Comparison of ENCODE assay signal across 20 cellular contexts in genomic region chr12:68589194-68589593, GRCh38.
"Had no signal": no experiment of that assay in that cellular context is flagged by ENCODE, and none has a peak within 500 bp of the region (broad histone marks: within the 10 kb centered on the region; RNA-seq: fewer than 3 reads in every experiment).

No MANE protein-coding gene starts in this region.

- H3K4me2 ChIP-seq: hepatocyte had no signal

- H3K36me3 ChIP-seq: lower lobe of right lung, spleen, thoracic aorta had no signal

- H3K79me2 ChIP-seq: hepatocyte had no signal

- H3K36me3 Mint-ChIP-seq: brain had no signal

- H3K27ac Mint-ChIP-seq: activated T-helper 17 cell treated with anti-CD3 and anti-CD28 coated beads, Interleukin-2, amount 50 U/mL, for 72 hours; brain; nephron; stimulated activated naive B cell treated with anti-CD40 and anti-IgM and Interleukin-4, amounts not matched to agents 10 μg/mL and 1 μg/mL and 100 μg/mL, for 72 hours; T-helper 2 cell treated with Interferon-gamma antibody and Interleukin-4, amounts not matched to agents 5 μg/mL and 100 μg/mL, for 36 hours had no signal

- H3K4me3 ChIP-seq: dorsolateral prefrontal cortex, hepatocyte, lower lobe of right lung, SK-N-MC, spleen, thoracic aorta had no signal

- H3K4me1 ChIP-seq: lower lobe of right lung had no signal

- H2AFZ ChIP-seq: hepatocyte had no signal

- H3K27ac ChIP-seq: dorsolateral prefrontal cortex, hepatocyte, lower lobe of right lung, SK-N-MC, spleen, thoracic aorta had no signal

- H3K9me3 Mint-ChIP-seq: activated T-helper 17 cell treated with anti-CD3 and anti-CD28 coated beads, Interleukin-2, amount 50 U/mL, for 72 hours had no signal

- H3K27me3 Mint-ChIP-seq: activated B cell treated with CpG ODN at 0.5 μM for 24 hours; activated T-helper 17 cell treated with anti-CD3 and anti-CD28 coated beads, Interleukin-2, amount 50 U/mL, for 72 hours; brain; stimulated activated naive B cell treated with anti-CD40 and anti-IgM and Interleukin-4, amounts not matched to agents 10 μg/mL and 1 μg/mL and 100 μg/mL, for 72 hours had no signal

- H3K4me1 Mint-ChIP-seq: brain, nephron had no signal

- DNase-seq: activated B cell treated with CpG ODN at 0.5 μM for 24 hours; activated CD4-positive, alpha-beta T cell treated with anti-CD3 and anti-CD28 coated beads, Interleukin-2, amount 50 U/mL, for 1 hour; activated naive CD4-positive, alpha-beta T cell treated with Interleukin-2 at 50 U/mL for 16 hours; activated T-cell treated with anti-CD3 and anti-CD28 coated beads, Interleukin-2, amount 50 U/mL, for 1 hour; caudate nucleus; dorsolateral prefrontal cortex; left cardiac atrium; lower lobe of right lung; nucleus accumbens; posterior cingulate gyrus; retina; spleen; stimulated activated naive B cell treated with anti-CD40 and anti-IgM and Interleukin-4, amounts not matched to agents 10 μg/mL and 1 μg/mL and 100 μg/mL, for 72 hours had no signal

- H3K4me3 Mint-ChIP-seq: activated B cell treated with CpG ODN at 0.5 μM for 24 hours; activated T-helper 17 cell treated with anti-CD3 and anti-CD28 coated beads, Interleukin-2, amount 50 U/mL, for 72 hours; brain; nephron; stimulated activated naive B cell treated with anti-CD40 and anti-IgM and Interleukin-4, amounts not matched to agents 10 μg/mL and 1 μg/mL and 100 μg/mL, for 72 hours; T-helper 2 cell treated with Interferon-gamma antibody and Interleukin-4, amounts not matched to agents 5 μg/mL and 100 μg/mL, for 36 hours had no signal

- H3K27me3 ChIP-seq: dorsolateral prefrontal cortex, hepatocyte, spleen had no signal
